In the genomic region with DNA sequence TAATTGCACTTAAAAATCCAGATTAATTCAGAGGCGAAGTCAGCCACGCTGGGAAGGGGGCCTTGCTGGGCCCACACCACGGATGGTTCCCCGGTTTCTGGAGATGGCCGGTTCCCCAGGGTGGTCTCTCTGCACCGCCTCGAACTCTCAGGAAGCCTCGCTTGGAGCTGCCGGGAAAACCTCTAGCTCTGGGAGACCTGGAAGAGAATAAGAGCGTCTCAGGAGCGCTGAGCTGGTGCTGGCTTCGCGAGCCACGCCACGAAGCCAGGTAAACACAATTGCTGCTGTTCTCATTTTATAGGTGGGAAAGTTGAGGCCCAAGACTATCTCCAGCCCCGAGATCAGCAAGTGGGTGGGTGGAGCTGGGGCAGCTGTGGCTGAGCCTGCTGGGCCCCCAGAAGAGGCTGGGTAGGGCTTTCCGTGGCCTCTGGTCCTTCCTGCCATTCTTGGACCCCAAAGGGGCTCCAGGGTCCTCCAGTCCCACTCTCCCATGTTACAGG, we compare ENCODE assay signal across 15 cellular contexts.
DNase-seq lines count a peak whose midpoint lies in the region; ATAC-seq and TF ChIP-seq lines count a peak whose summit lies in the region.
"Had no signal": no experiment of that assay in that cellular context is flagged by ENCODE, and none has a peak within 500 bp of the region (broad histone marks: within the 10 kb centered on the region; RNA-seq: fewer than 3 reads in every experiment).

No MANE protein-coding gene starts in this region.

- DNase-seq in GM23338 (ENCODE audit: low spot score) (no peak), chondrocyte (ENCODE audit: low spot score) (peak; percentile 60), posterior vena cava (ENCODE audit: low spot score) (peak; percentile 78), aorta (peak; percentile 25 to 37), GF-D8 (lab: John Stamatoyannopoulos, UW) (no peak), A172 (ENCODE audit: low spot score) (no peak), immature natural killer cell (no peak)
- DNase-seq: AML-193; Calu3; CD8-positive, alpha-beta T cell; DMS79 treated with DMSO at 0.1 percent for 48 hours had no signal

- no peak overlapping the region for H2AFZ ChIP-seq in GM23338

- H3K4me3 Mint-ChIP-seq in GM23338 (no peak overlapping the region), chondrocyte (ENCODE audit: unreplicated experiment) (no peak overlapping the region), immature natural killer cell (no peak overlapping the region)
- H3K4me3 Mint-ChIP-seq: CD8-positive, alpha-beta T cell had no signal

- H3K9me3 Mint-ChIP-seq in GM23338 (no peaks in the 10 kb centered on the region), chondrocyte (ENCODE audit: low read depth) (no peaks in the 10 kb centered on the region), immature natural killer cell (no peaks in the 10 kb centered on the region)
- H3K9me3 Mint-ChIP-seq: CD8-positive, alpha-beta T cell had no signal

- 70 to 77% methylated on average over 17 of the region's 17 CpGs for WGBS in aorta, 2 donors

- H3K36me3 Mint-ChIP-seq in GM23338 (ENCODE audit: low read depth) (no peaks in the 10 kb centered on the region), chondrocyte (ENCODE audit: low read depth) (no peaks in the 10 kb centered on the region), immature natural killer cell (no peaks in the 10 kb centered on the region)
- H3K36me3 Mint-ChIP-seq: CD8-positive, alpha-beta T cell had no signal

- H3K27me3 Mint-ChIP-seq in GM23338 (ENCODE audit: insufficient read depth, low read depth, poor library complexity) (peaks cover 4% of the 10 kb centered on the region), chondrocyte (ENCODE audit: low read depth) (peaks cover 39% of the 10 kb centered on the region), immature natural killer cell (ENCODE audit: low read depth in 3 of 3) (peaks cover 3 to 9% (median 8%) of the 10 kb centered on the region in 3 donors)

- H3K36me3 ChIP-seq in GM23338 (ENCODE audit: insufficient read depth) (no peaks in the 10 kb centered on the region), aorta (ENCODE audit: control insufficient read depth in 1 of 2, insufficient read depth in 2 of 2, low read length in 1 of 2) (no peaks in the 10 kb centered on the region)
- H3K36me3 ChIP-seq: HAP-1 had no signal

- intact Hi-C loops in posterior vena cava (cut with DNase I), result no loop called here
- intact Hi-C loops in aorta (cut with DNase I), result no loop called here

- H3K27me3 ChIP-seq in GM23338 (ENCODE audit: insufficient read depth) (no peaks in the 10 kb centered on the region), aorta (ENCODE audit: control insufficient read depth in 1 of 2, insufficient read depth in 2 of 2, low read length in 1 of 2) (no peaks in the 10 kb centered on the region)

- no peak for TF ChIP-seq CTCF in GM23338 (conservative IDR thresholded peaks at IDR 0.05; ENCODE audit: low read depth in 2 of 2)
- TF ChIP-seq CTCF in chondrocyte (IDR thresholded peaks at IDR 0.05), result no peak

- H3K27ac Mint-ChIP-seq in GM23338, result peak overlapping the region; percentile 75; the same call in 1 of the 2 replicates
- H3K27ac Mint-ChIP-seq in chondrocyte (ENCODE audit: unreplicated experiment), result no peak overlapping the region
- H3K27ac Mint-ChIP-seq in immature natural killer cell, result no peak overlapping the region
- H3K27ac Mint-ChIP-seq: CD8-positive, alpha-beta T cell had no signal

- H3K79me2 ChIP-seq in GM23338 (replicated peaks; ENCODE audit: insufficient read depth), result no peaks in the 10 kb centered on the region

- H3K27ac ChIP-seq in GM23338 (ENCODE audit: low read depth), result no peak overlapping the region
- no peak overlapping the region for H3K27ac ChIP-seq in aorta (ENCODE audit: low read depth in 1 of 2, low read length in 2 of 2)
- H3K27ac ChIP-seq: A549, HL-60 had no signal

- no peaks in the 10 kb centered on the region for H3K9me3 ChIP-seq in aorta (ENCODE audit: control insufficient read depth, low read length)
- H3K9me3 ChIP-seq: A549, HAP-1 had no signal

- no peaks in the 10 kb centered on the region for H4K20me1 ChIP-seq in GM23338 (replicated peaks; ENCODE audit: insufficient read depth)

- no peak overlapping the region for H3K4me2 ChIP-seq in GM23338
- H3K4me2 ChIP-seq: A549 had no signal

- H3K9me2 ChIP-seq in GM23338 (ENCODE audit: insufficient read depth), result no peaks in the 10 kb centered on the region

- no peak for ATAC-seq in GM23338
- no peak for ATAC-seq in aorta (ENCODE audit: low FRiP score)
- ATAC-seq: CD8-positive, alpha-beta T cell; GM12878 had no signal

- H3K4me1 ChIP-seq in GM23338 (ENCODE audit: insufficient read depth) (no peaks in the 10 kb centered on the region), aorta (ENCODE audit: control insufficient read depth in 1 of 2, insufficient read depth in 2 of 2, low read length in 2 of 2) (no peaks in the 10 kb centered on the region)
- H3K4me1 ChIP-seq: A549, HAP-1 had no signal

- no peaks in the 10 kb centered on the region for H3F3A ChIP-seq in GM23338 (replicated peaks; ENCODE audit: low read depth)

- H3K4me1 Mint-ChIP-seq in GM23338 (no peaks in the 10 kb centered on the region), chondrocyte (ENCODE audit: low read depth) (no peaks in the 10 kb centered on the region), immature natural killer cell (no peaks in the 10 kb centered on the region)

- H3K4me3 ChIP-seq in GM23338 (no peak overlapping the region), aorta (ENCODE audit: low read length in 2 of 2) (no peak overlapping the region)
- H3K4me3 ChIP-seq: A549, GM12878, HAP-1 had no signal

TF ChIP-seq in GM23338, 12 proteins besides CTCF, POLR2A, EP300 and RAD21:
- TF ChIP-seq JUNB (IDR thresholded peaks at IDR 0.05; ENCODE audit: unreplicated experiment), result no peak
- TF ChIP-seq ETS1 (IDR thresholded peaks at IDR 0.05), result no peak
- no peak for TF ChIP-seq POLR2AphosphoS5 (IDR thresholded peaks at IDR 0.05; ENCODE audit: low read depth)
- TF ChIP-seq CREB1 (CRISPR knock-in tag; IDR thresholded peaks at IDR 0.05; ENCODE audit: low read depth), result no peak
TF ChIP-seq in GM23338: peak in this region for 0.

Comparison
In these comparisons a context has a peak if more than half of its experiments do, and no peak if none do; other contexts are left out.
1. DNase-seq: peak in chondrocyte (single experiment), posterior vena cava (single experiment) and aorta (2 of 2); none in GM23338 (single experiment), GF-D8 (single experiment), A172 (single experiment) and immature natural killer cell (0 of 3).